ENCODE assay signal across 1 cellular context in the genomic region with DNA sequence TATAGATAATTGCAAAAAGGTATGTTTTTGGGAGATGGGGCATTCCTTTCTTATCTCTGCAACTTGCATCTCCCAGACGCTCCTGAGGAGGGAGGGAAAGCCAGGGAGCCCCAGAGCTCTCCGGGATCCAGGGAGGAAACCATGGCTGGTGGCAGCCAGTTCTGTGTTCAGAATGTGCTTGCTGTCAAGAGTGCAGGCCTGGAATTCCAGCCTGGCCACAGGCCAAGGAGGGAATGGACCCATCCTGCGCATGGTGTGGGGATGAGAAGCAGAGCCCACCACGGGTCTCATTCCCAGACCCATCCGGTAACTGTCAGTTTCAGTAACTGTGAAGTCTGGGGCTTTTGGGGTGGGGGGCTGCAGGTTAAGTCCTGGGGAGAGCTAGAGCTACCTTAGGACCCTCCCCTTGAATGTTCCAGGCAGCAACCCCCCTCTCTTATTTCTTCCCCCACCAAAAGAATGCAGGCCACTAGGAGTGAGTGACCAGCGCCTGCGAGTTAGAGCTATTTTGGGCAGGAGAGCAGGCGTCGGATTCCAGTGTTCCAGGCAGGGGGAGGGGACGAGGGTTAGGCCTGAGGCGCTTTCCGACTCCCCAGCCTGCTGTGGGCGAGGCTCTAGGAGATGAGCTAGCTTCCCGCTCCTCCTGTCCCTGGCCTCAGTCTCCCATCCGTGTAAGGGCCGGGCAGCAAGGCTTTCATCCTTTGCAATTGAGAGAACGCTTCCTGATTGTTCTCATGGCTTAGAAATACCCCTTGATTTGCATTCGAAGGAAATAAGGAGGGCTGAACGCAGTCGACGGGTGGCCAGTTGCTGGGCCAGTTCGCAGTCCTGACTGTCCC.
TF ChIP-seq lines count a peak whose summit lies in the region.

No MANE protein-coding gene starts in this region.

TF ChIP-seq in K562, 482 proteins besides CTCF, POLR2A, EP300 and RAD21 (continued from another document and continues in another):
- TF ChIP-seq, protein P1, sequence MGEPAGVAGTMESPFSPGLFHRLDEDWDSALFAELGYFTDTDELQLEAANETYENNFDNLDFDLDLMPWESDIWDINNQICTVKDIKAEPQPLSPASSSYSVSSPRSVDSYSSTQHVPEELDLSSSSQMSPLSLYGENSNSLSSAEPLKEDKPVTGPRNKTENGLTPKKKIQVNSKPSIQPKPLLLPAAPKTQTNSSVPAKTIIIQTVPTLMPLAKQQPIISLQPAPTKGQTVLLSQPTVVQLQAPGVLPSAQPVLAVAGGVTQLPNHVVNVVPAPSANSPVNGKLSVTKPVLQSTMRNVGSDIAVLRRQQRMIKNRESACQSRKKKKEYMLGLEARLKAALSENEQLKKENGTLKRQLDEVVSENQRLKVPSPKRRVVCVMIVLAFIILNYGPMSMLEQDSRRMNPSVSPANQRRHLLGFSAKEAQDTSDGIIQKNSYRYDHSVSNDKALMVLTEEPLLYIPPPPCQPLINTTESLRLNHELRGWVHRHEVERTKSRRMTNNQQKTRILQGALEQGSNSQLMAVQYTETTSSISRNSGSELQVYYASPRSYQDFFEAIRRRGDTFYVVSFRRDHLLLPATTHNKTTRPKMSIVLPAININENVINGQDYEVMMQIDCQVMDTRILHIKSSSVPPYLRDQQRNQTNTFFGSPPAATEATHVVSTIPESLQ (CRISPR knock-in tag; IDR thresholded peaks at IDR 0.05): no peak
- TF ChIP-seq, protein P2, sequence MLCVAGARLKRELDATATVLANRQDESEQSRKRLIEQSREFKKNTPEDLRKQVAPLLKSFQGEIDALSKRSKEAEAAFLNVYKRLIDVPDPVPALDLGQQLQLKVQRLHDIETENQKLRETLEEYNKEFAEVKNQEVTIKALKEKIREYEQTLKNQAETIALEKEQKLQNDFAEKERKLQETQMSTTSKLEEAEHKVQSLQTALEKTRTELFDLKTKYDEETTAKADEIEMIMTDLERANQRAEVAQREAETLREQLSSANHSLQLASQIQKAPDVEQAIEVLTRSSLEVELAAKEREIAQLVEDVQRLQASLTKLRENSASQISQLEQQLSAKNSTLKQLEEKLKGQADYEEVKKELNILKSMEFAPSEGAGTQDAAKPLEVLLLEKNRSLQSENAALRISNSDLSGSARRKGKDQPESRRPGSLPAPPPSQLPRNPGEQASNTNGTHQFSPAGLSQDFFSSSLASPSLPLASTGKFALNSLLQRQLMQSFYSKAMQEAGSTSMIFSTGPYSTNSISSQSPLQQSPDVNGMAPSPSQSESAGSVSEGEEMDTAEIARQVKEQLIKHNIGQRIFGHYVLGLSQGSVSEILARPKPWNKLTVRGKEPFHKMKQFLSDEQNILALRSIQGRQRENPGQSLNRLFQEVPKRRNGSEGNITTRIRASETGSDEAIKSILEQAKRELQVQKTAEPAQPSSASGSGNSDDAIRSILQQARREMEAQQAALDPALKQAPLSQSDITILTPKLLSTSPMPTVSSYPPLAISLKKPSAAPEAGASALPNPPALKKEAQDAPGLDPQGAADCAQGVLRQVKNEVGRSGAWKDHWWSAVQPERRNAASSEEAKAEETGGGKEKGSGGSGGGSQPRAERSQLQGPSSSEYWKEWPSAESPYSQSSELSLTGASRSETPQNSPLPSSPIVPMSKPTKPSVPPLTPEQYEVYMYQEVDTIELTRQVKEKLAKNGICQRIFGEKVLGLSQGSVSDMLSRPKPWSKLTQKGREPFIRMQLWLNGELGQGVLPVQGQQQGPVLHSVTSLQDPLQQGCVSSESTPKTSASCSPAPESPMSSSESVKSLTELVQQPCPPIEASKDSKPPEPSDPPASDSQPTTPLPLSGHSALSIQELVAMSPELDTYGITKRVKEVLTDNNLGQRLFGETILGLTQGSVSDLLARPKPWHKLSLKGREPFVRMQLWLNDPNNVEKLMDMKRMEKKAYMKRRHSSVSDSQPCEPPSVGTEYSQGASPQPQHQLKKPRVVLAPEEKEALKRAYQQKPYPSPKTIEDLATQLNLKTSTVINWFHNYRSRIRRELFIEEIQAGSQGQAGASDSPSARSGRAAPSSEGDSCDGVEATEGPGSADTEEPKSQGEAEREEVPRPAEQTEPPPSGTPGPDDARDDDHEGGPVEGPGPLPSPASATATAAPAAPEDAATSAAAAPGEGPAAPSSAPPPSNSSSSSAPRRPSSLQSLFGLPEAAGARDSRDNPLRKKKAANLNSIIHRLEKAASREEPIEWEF (CRISPR knock-in tag; IDR thresholded peaks at IDR 0.05): no peak
- TF ChIP-seq, protein P3, sequence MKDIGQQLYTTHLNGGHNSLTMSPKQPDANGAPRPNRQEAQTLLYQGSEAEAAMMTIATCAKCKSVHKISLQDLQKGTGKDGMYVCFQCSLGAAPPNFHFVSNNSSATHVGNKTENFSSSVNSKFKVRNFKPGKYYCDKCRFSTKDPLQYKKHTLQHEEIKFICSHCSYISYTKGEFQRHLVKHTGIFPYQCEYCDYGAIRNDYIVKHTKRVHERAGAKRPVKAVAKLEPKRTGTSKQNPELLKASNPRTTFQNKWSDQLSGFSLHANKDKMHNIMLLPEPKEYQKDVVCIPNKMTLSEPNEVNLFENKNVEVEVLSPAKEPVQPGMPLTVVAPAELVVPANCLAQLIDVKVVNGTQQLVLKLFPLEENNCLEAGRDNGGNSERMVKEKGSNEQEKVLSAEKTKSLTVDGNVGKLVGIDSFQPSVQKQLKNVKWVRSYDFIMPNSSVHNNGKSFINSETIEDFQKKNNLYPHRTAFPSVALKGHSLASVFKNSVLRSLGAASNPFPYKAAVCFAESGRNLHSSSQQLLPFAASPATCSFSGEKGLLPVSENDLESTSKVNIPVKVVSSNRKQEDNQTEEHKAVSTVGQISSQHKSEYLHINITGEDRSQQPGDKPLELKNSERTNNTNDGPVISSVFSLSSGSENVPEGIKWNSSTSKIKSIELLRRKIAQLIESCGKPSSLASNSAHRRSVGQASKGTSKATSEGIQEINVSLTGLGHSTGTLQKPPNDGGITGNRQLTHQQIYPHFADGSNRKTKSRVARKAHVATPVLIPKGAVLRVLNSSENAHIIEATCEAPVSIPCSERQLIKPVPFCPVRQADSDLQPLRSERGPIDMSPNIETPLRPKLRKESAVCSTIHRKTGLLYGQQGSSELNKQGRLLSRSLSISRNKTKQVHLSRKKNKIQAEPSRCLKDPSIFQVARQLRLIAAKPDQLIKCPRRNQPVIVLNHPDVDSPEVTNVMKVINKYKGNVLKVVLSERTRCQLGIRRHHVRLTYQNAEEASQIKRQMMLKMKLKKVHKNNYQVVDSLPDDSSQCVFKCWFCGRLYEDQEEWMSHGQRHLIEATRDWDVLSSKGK (CRISPR knock-in tag; IDR thresholded peaks at IDR 0.05): no peak
- TF ChIP-seq, protein P4, sequence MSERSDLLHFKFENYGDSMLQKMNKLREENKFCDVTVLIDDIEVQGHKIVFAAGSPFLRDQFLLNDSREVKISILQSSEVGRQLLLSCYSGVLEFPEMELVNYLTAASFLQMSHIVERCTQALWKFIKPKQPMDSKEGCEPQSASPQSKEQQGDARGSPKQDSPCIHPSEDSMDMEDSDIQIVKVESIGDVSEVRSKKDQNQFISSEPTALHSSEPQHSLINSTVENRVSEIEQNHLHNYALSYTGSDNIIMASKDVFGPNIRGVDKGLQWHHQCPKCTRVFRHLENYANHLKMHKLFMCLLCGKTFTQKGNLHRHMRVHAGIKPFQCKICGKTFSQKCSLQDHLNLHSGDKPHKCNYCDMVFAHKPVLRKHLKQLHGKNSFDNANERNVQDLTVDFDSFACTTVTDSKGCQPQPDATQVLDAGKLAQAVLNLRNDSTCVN (CRISPR knock-in tag; IDR thresholded peaks at IDR 0.05): no peak
- TF ChIP-seq KHSRP (IDR thresholded peaks at IDR 0.05): no peak
- TF ChIP-seq, protein P5, sequence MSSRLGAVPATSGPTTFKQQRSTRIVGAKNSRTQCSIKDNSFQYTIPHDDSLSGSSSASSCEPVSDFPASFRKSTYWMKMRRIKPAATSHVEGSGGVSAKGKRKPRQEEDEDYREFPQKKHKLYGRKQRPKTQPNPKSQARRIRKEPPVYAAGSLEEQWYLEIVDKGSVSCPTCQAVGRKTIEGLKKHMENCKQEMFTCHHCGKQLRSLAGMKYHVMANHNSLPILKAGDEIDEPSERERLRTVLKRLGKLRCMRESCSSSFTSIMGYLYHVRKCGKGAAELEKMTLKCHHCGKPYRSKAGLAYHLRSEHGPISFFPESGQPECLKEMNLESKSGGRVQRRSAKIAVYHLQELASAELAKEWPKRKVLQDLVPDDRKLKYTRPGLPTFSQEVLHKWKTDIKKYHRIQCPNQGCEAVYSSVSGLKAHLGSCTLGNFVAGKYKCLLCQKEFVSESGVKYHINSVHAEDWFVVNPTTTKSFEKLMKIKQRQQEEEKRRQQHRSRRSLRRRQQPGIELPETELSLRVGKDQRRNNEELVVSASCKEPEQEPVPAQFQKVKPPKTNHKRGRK (tag; IDR thresholded peaks at IDR 0.05): no peak
- TF ChIP-seq ESRRA (IDR thresholded peaks at IDR 0.05; ENCODE audit: borderline replicate concordance, low read depth): no peak
- TF ChIP-seq RBM34 (IDR thresholded peaks at IDR 0.05; ENCODE audit: borderline replicate concordance, insufficient read depth, low read length): no peak
- TF ChIP-seq DMBX1 (CRISPR knock-in tag; IDR thresholded peaks at IDR 0.05; ENCODE audit: borderline replicate concordance): no peak
- TF ChIP-seq, protein P6, sequence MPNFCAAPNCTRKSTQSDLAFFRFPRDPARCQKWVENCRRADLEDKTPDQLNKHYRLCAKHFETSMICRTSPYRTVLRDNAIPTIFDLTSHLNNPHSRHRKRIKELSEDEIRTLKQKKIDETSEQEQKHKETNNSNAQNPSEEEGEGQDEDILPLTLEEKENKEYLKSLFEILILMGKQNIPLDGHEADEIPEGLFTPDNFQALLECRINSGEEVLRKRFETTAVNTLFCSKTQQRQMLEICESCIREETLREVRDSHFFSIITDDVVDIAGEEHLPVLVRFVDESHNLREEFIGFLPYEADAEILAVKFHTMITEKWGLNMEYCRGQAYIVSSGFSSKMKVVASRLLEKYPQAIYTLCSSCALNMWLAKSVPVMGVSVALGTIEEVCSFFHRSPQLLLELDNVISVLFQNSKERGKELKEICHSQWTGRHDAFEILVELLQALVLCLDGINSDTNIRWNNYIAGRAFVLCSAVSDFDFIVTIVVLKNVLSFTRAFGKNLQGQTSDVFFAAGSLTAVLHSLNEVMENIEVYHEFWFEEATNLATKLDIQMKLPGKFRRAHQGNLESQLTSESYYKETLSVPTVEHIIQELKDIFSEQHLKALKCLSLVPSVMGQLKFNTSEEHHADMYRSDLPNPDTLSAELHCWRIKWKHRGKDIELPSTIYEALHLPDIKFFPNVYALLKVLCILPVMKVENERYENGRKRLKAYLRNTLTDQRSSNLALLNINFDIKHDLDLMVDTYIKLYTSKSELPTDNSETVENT (CRISPR knock-in tag; IDR thresholded peaks at IDR 0.05): no peak
- TF ChIP-seq, protein P7, sequence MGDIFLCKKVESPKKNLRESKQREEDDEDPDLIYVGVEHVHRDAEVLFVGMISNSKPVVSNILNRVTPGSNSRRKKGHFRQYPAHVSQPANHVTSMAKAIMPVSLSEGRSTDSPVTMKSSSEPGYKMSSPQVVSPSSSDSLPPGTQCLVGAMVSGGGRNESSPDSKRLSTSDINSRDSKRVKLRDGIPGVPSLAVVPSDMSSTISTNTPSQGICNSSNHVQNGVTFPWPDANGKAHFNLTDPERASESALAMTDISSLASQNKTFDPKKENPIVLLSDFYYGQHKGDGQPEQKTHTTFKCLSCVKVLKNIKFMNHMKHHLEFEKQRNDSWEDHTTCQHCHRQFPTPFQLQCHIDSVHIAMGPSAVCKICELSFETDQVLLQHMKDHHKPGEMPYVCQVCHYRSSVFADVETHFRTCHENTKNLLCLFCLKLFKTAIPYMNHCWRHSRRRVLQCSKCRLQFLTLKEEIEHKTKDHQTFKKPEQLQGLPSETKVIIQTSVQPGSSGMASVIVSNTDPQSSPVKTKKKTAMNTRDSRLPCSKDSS (IDR thresholded peaks at IDR 0.05; ENCODE audit: low read depth, partially characterized antibody): no peak
- TF ChIP-seq, protein P8, sequence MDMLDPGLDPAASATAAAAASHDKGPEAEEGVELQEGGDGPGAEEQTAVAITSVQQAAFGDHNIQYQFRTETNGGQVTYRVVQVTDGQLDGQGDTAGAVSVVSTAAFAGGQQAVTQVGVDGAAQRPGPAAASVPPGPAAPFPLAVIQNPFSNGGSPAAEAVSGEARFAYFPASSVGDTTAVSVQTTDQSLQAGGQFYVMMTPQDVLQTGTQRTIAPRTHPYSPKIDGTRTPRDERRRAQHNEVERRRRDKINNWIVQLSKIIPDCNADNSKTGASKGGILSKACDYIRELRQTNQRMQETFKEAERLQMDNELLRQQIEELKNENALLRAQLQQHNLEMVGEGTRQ (CRISPR knock-in tag; IDR thresholded peaks at IDR 0.05): no peak
- 0 out of 4 replicates have a peak, but pooled peaks of 1 of the 2 experiments have one; percentile 26 for TF ChIP-seq TRIM24 (IDR thresholded peaks at IDR 0.05)
- TF ChIP-seq DDX20 (tag; IDR thresholded peaks at IDR 0.05; ENCODE audit: low read depth): no peak
- TF ChIP-seq, protein P9, sequence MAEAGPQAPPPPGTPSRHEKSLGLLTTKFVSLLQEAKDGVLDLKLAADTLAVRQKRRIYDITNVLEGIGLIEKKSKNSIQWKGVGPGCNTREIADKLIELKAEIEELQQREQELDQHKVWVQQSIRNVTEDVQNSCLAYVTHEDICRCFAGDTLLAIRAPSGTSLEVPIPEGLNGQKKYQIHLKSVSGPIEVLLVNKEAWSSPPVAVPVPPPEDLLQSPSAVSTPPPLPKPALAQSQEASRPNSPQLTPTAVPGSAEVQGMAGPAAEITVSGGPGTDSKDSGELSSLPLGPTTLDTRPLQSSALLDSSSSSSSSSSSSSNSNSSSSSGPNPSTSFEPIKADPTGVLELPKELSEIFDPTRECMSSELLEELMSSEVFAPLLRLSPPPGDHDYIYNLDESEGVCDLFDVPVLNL (CRISPR knock-in tag; IDR thresholded peaks at IDR 0.05; ENCODE audit: low read depth): no peak
- no peak for TF ChIP-seq TCFL5 (CRISPR knock-in tag; conservative IDR thresholded peaks at IDR 0.05)
- TF ChIP-seq, protein P10, sequence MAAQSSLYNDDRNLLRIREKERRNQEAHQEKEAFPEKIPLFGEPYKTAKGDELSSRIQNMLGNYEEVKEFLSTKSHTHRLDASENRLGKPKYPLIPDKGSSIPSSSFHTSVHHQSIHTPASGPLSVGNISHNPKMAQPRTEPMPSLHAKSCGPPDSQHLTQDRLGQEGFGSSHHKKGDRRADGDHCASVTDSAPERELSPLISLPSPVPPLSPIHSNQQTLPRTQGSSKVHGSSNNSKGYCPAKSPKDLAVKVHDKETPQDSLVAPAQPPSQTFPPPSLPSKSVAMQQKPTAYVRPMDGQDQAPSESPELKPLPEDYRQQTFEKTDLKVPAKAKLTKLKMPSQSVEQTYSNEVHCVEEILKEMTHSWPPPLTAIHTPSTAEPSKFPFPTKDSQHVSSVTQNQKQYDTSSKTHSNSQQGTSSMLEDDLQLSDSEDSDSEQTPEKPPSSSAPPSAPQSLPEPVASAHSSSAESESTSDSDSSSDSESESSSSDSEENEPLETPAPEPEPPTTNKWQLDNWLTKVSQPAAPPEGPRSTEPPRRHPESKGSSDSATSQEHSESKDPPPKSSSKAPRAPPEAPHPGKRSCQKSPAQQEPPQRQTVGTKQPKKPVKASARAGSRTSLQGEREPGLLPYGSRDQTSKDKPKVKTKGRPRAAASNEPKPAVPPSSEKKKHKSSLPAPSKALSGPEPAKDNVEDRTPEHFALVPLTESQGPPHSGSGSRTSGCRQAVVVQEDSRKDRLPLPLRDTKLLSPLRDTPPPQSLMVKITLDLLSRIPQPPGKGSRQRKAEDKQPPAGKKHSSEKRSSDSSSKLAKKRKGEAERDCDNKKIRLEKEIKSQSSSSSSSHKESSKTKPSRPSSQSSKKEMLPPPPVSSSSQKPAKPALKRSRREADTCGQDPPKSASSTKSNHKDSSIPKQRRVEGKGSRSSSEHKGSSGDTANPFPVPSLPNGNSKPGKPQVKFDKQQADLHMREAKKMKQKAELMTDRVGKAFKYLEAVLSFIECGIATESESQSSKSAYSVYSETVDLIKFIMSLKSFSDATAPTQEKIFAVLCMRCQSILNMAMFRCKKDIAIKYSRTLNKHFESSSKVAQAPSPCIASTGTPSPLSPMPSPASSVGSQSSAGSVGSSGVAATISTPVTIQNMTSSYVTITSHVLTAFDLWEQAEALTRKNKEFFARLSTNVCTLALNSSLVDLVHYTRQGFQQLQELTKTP (IDR thresholded peaks at IDR 0.05; ENCODE audit: low read depth in 1 of 2, partially characterized antibody in 2 of 2): no peak
- TF ChIP-seq ERF (CRISPR knock-in tag; IDR thresholded peaks at IDR 0.05): no peak
- no peak for TF ChIP-seq ARHGAP35 (IDR thresholded peaks at IDR 0.05; ENCODE audit: partially characterized antibody)
- TF ChIP-seq MIER1 (IDR thresholded peaks at IDR 0.05; ENCODE audit: low read depth): no peak
- TF ChIP-seq RBM15 (IDR thresholded peaks at IDR 0.05; ENCODE audit: insufficient read depth, low read length): no peak
